In the genomic region with DNA sequence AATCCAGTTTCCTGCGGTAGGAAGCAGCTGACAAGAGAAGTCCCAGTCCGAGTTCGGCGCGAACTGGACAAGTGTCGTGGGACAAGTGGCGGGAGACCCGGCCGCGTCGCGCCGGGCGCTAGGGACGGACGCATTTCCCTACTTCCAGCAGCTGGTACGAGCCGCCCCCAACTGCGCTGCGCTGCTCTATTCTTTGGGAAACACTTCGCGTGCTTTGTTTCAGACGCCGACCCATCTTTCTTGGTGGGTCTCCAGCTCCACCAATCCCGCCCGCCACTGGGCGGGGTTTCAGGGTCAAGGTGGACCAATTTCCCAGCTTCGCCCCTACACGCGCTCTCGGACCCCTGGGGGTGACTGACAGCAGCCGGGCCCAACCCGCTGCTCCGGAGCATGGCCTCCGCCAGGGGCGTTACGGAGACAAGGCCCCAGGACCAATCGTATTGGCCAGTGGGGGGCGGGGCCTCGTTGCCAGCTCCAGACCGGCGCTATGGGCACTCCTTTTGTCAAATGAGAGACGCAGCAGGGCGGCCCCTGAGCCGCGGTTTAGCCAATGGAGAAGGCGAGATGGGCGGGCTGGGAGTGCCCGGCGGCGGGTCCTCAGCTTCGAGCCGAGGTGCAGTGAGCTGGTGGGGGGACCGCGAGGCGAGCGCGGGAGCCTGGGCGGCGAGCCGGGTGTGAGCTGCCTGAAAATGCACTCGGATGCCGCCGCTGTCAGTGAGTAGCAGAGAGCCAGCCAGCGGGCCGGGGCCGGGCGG, we compare ENCODE assay signal across 8 cellular contexts. TPM values are rescaled to one million over a fixed set of nuclear protein-coding genes. Genes with fewer than 3 reads are reported as not detected.
A peak's percentile ranks its signal among the peaks of the same experiment; 100 is the strongest.
DNase-seq lines count a peak whose midpoint lies in the region; ATAC-seq and TF ChIP-seq lines count a peak whose summit lies in the region.

A gene (plus strand): TSS at position 600 of the 755 bp plus-strand sequence. CDS start 90 bp downstream, at position 690.

- peaks cover 16% of the 10 kb centered on the region for H3K4me1 ChIP-seq in OCI-LY7 (ENCODE audit: insufficient read depth, low read length, poor library complexity, severe bottlenecking)

- DNase-seq in DMS114 treated with DMSO at 0.1 percent for 48 hours (lab: John Stamatoyannopoulos, UW; ENCODE audit: unreplicated experiment) (peak; percentile 91), HuH-7.5 (ENCODE audit: low spot score) (peak; percentile 100), OCI-LY7 (ENCODE audit: low spot score) (peak; percentile 99), activated T-cell treated with anti-CD3 and anti-CD28 coated beads for 1 hour (ENCODE audit: low read depth) (peak; percentile 94), endothelial cell (ENCODE audit: low spot score) (peak; percentile 100), mesothelial cell of epicardium (ENCODE audit: low spot score in 2 of 2, unreplicated experiment in 2 of 2) (peak; percentile 98 to 99)
- DNase-seq in stimulated activated CD8-positive, alpha-beta memory T cell treated with anti-CD3 and anti-CD28 coated beads, Interleukin-15, amount 100 ng/mL, for 48 hours (ENCODE audit: low read depth in 2 of 2): peak; percentile 99

- CTCF ChIA-PET in OCI-LY7 (lab: Charles Lee; ENCODE audit: unreplicated experiment): interaction anchor here (0.6 to 1.0 kb wide), 3 partner anchors 10 to 196 kb away, joined by 3 read pairs; a partner anchor contains a TSS

- H2AFZ ChIP-seq in OCI-LY7 (ENCODE audit: low read length): peak within 1 kb of the TSS; percentile 98

- POLR2A ChIA-PET in OCI-LY7 (lab: Charles Lee): interaction anchor here (0.7 to 2.1 kb wide), 9 partner anchors 8 to 869 kb away, joined by 3 to 15 read pairs (median 4); a partner anchor contains a TSS

- peak within 1 kb of the TSS; percentile 88 for H3K4me2 ChIP-seq in OCI-LY7 (ENCODE audit: low read length)

- H3K4me3 Mint-ChIP-seq in endothelial cell (ENCODE audit: unreplicated experiment): peak within 1 kb of the TSS; percentile 94
- H3K4me3 Mint-ChIP-seq in mesothelial cell of epicardium: peak within 1 kb of the TSS; percentile 94

- peak; percentile 95 for ATAC-seq in GM21526 (IDR thresholded peaks at IDR 0.05; ENCODE audit: low FRiP score, unreplicated experiment)

- peak within 1 kb of the TSS; percentile 62 for H3K27ac Mint-ChIP-seq in endothelial cell (ENCODE audit: unreplicated experiment)
- peak within 1 kb of the TSS; percentile 96 for H3K27ac Mint-ChIP-seq in mesothelial cell of epicardium

- peak within 1 kb of the TSS; percentile 63 for H3K27ac ChIP-seq in OCI-LY7 (ENCODE audit: low read depth, low read length, poor library complexity, severe bottlenecking)

- intact Hi-C loops in OCI-LY7 (cut with micrococcal nuclease; ENCODE audit: unreplicated experiment): loop anchor here (2.0 to 10.0 kb wide), 2 partner anchors 194 to 1902 kb away; no protein-coding TSS in a partner anchor

- peaks cover 9% of the 10 kb centered on the region for H3K27me3 Mint-ChIP-seq in endothelial cell (ENCODE audit: unreplicated experiment)
- H3K27me3 Mint-ChIP-seq in mesothelial cell of epicardium (ENCODE audit: low read depth): peaks cover 11% of the 10 kb centered on the region

- BruUV-seq in OCI-LY7 (replicated peaks; lab: Mats Ljungman, UMichigan): no TSS peak

- H3K9me3 Mint-ChIP-seq in endothelial cell (ENCODE audit: unreplicated experiment): no peaks in the 10 kb centered on the region
- H3K9me3 Mint-ChIP-seq in mesothelial cell of epicardium: no peaks in the 10 kb centered on the region

- H3K36me3 Mint-ChIP-seq in endothelial cell (ENCODE audit: low read depth, unreplicated experiment): peaks cover 4% of the 10 kb centered on the region
- no peaks in the 10 kb centered on the region for H3K36me3 Mint-ChIP-seq in mesothelial cell of epicardium

- H3K9me2 ChIP-seq in OCI-LY7 (ENCODE audit: insufficient read depth, low read length): no peaks in the 10 kb centered on the region

- H3K4me1 Mint-ChIP-seq in endothelial cell (ENCODE audit: unreplicated experiment): peaks cover 13% of the 10 kb centered on the region
- H3K4me1 Mint-ChIP-seq in mesothelial cell of epicardium: peaks cover 14% of the 10 kb centered on the region

- peaks cover 31% of the 10 kb centered on the region for H3K79me2 ChIP-seq in OCI-LY7 (ENCODE audit: insufficient read depth, low read depth, low read length)

- no peaks in the 10 kb centered on the region for H3K9me3 ChIP-seq in OCI-LY7 (ENCODE audit: low read length)

- H3K4me3 ChIP-seq in OCI-LY7 (ENCODE audit: low read depth, low read length, poor library complexity, severe bottlenecking): peak within 1 kb of the TSS; percentile 78

- peaks cover 15% of the 10 kb centered on the region; the same call in 1 of the 2 replicates for H4K20me1 ChIP-seq in OCI-LY7 (ENCODE audit: insufficient read depth, low read length)

- H3K36me3 ChIP-seq in OCI-LY7 (ENCODE audit: insufficient read depth, low read length): no peaks in the 10 kb centered on the region

- TF ChIP-seq CTCF in OCI-LY7 (conservative IDR thresholded peaks at IDR 0.05; ENCODE audit: low read length) (no peak), endothelial cell (IDR thresholded peaks at IDR 0.05; ENCODE audit: unreplicated experiment) (no peak), mesothelial cell of epicardium (IDR thresholded peaks at IDR 0.05; ENCODE audit: unreplicated experiment) (peak; percentile 20)

RNA-seq across cellular contexts. Expression of the gene that starts here (rescaled TPM):
- total RNA-seq in OCI-LY7 (2014; rRNA removed; shearing (Covaris generic)): 21.3 and 30.4 TPM in 2 replicates
- total RNA-seq in OCI-LY7 (2022) (24.4 and 34.2 TPM in 2 replicates), endothelial cell (ENCODE audit: unreplicated experiment) (61.0 TPM), mesothelial cell of epicardium (44.8 to 50.8 TPM (median 49.3 TPM) in 3 replicates)

Comparison
In these comparisons a context has a peak if more than half of its experiments do, and no peak if none do; other contexts are left out.
1. Peak in every context shown above with its lines: DNase-seq, ATAC-seq, H3K4me3 ChIP-seq and H3K27ac ChIP-seq.